1 cellular context compared by ENCODE assay signal in the genomic region with DNA sequence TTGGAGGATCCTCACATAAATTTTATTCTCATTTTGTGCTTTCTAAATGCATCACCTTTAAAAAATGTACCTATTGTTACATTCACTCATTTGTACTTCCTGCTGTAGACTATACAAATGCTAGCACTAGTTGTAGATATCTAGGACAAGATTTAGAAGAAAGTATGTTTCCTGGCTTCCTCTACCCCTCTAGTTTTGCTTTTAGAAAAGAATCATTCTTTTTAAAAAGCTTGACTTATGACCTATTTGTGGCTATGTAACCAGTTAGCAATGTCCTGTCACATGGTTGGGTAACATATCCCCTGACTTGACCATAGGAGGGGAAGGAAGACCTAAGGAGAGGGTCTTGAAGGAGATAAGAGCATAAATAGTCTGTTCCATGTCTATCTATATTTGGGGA.
TF ChIP-seq lines count a peak whose summit lies in the region.

No MANE protein-coding gene starts in this region.

TF ChIP-seq in GM12878, 131 proteins besides CTCF, POLR2A, EP300 and RAD21:
- TF ChIP-seq, protein P1, sequence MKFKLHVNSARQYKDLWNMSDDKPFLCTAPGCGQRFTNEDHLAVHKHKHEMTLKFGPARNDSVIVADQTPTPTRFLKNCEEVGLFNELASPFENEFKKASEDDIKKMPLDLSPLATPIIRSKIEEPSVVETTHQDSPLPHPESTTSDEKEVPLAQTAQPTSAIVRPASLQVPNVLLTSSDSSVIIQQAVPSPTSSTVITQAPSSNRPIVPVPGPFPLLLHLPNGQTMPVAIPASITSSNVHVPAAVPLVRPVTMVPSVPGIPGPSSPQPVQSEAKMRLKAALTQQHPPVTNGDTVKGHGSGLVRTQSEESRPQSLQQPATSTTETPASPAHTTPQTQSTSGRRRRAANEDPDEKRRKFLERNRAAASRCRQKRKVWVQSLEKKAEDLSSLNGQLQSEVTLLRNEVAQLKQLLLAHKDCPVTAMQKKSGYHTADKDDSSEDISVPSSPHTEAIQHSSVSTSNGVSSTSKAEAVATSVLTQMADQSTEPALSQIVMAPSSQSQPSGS (IDR thresholded peaks at IDR 0.05; ENCODE audit: low read length): no peak; the same call in 1 of the 2 replicates
- TF ChIP-seq JUNB (IDR thresholded peaks at IDR 0.05) (peak; percentile 26; the same call in 1 of the 2 replicates), NFIC (IDR thresholded peaks at IDR 0.05; ENCODE audit: low read depth, low read length) (peak; percentile 49; the same call in 1 of the 2 replicates), KDM1A (IDR thresholded peaks at IDR 0.05; ENCODE audit: borderline replicate concordance) (no peak)
- TF ChIP-seq, protein P2, sequence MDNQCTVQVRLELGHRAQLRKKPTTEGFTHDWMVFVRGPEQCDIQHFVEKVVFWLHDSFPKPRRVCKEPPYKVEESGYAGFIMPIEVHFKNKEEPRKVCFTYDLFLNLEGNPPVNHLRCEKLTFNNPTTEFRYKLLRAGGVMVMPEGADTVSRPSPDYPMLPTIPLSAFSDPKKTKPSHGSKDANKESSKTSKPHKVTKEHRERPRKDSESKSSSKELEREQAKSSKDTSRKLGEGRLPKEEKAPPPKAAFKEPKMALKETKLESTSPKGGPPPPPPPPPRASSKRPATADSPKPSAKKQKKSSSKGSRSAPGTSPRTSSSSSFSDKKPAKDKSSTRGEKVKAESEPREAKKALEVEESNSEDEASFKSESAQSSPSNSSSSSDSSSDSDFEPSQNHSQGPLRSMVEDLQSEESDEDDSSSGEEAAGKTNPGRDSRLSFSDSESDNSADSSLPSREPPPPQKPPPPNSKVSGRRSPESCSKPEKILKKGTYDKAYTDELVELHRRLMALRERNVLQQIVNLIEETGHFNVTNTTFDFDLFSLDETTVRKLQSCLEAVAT (IDR thresholded peaks at IDR 0.05): no peak
- TF ChIP-seq, protein P3, sequence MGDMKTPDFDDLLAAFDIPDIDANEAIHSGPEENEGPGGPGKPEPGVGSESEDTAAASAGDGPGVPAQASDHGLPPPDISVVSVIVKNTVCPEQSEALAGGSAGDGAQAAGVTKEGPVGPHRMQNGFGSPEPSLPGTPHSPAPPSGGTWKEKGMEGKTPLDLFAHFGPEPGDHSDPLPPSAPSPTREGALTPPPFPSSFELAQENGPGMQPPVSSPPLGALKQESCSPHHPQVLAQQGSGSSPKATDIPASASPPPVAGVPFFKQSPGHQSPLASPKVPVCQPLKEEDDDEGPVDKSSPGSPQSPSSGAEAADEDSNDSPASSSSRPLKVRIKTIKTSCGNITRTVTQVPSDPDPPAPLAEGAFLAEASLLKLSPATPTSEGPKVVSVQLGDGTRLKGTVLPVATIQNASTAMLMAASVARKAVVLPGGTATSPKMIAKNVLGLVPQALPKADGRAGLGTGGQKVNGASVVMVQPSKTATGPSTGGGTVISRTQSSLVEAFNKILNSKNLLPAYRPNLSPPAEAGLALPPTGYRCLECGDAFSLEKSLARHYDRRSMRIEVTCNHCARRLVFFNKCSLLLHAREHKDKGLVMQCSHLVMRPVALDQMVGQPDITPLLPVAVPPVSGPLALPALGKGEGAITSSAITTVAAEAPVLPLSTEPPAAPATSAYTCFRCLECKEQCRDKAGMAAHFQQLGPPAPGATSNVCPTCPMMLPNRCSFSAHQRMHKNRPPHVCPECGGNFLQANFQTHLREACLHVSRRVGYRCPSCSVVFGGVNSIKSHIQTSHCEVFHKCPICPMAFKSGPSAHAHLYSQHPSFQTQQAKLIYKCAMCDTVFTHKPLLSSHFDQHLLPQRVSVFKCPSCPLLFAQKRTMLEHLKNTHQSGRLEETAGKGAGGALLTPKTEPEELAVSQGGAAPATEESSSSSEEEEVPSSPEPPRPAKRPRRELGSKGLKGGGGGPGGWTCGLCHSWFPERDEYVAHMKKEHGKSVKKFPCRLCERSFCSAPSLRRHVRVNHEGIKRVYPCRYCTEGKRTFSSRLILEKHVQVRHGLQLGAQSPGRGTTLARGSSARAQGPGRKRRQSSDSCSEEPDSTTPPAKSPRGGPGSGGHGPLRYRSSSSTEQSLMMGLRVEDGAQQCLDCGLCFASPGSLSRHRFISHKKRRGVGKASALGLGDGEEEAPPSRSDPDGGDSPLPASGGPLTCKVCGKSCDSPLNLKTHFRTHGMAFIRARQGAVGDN (IDR thresholded peaks at IDR 0.05): peak; percentile 51; the same call in 1 of the 2 replicates
